Comparison of ENCODE assay signal across 8 cellular contexts in genomic region chr10:110304394-110304779, GRCh38. TPM values are rescaled to one million over a fixed set of nuclear protein-coding genes. Genes with fewer than 3 reads are reported as not detected.
DNase-seq lines count a peak whose midpoint lies in the region; ATAC-seq and TF ChIP-seq lines count a peak whose summit lies in the region.

No MANE protein-coding gene starts in this region.

- peak; percentile 49 for ATAC-seq in HG02642 (IDR thresholded peaks at IDR 0.05; ENCODE audit: poor library complexity, unreplicated experiment)

- TF ChIP-seq POLR2A in Peyer's patch (IDR thresholded peaks at IDR 0.05) = no peak

- no peaks in the 10 kb centered on the region for H3K9me3 Mint-ChIP-seq in T-helper 1 cell treated with Interleukin-12 subunit alpha and Interleukin-12 subunit beta and Interleukin-4 antibody, amounts not matched to agents 30 μg/mL and 1 μg/mL, for 36 hours
- H3K9me3 Mint-ChIP-seq in nephron = no peaks in the 10 kb centered on the region

- peaks cover 0 to 33% (median 0%) of the 10 kb centered on the region in 3 donors for H3K36me3 ChIP-seq in Peyer's patch

- peaks cover 0 to 32% (median 5%) of the 10 kb centered on the region in 4 donors for H3K4me1 ChIP-seq in Peyer's patch

- H3K4me3 ChIP-seq in Peyer's patch = peak overlapping the region; percentile 72 to 87 (median 76)
- peak overlapping the region; percentile 96 for H3K4me3 ChIP-seq in epithelial cell of esophagus (ENCODE audit: low read length)

- no peaks in the 10 kb centered on the region for H3K27me3 ChIP-seq in Peyer's patch

- peak overlapping the region; percentile 96 for H3K4me3 Mint-ChIP-seq in T-helper 1 cell treated with Interleukin-12 subunit alpha and Interleukin-12 subunit beta and Interleukin-4 antibody, amounts not matched to agents 30 μg/mL and 1 μg/mL, for 36 hours
- peak overlapping the region; percentile 93 to 97 (median 95) for H3K4me3 Mint-ChIP-seq in nephron

- peak in 3 of 6 experiments; percentile 15 to 18 (median 16) for TF ChIP-seq CTCF in Peyer's patch (IDR thresholded peaks at IDR 0.05)
- no peak for TF ChIP-seq CTCF in epithelial cell of esophagus (IDR thresholded peaks at IDR 0.05; ENCODE audit: insufficient read depth, low read depth, low read length, missing control alignments)
- no peak for TF ChIP-seq CTCF in nephron (IDR thresholded peaks at IDR 0.05; ENCODE audit: unreplicated experiment in 3 of 3)

- DNase-seq in T-helper 1 cell (no peak), Peyer's patch (no peak), epithelial cell of esophagus (ENCODE audit: low read depth) (peak; percentile 40), NCI-H1930 (lab: John Stamatoyannopoulos, UW) (no peak)
- no peak for DNase-seq in NK-92 treated with Interleukin-12 subunit alpha and Interleukin-12 subunit beta, amount 100 ng/mL, for 24 hours (lab: John Stamatoyannopoulos, UW)

- H3K27ac ChIP-seq in Peyer's patch = peak overlapping the region; percentile 88 to 96 (median 90)

- peaks cover 24% of the 10 kb centered on the region for H3K36me3 Mint-ChIP-seq in T-helper 1 cell treated with Interleukin-12 subunit alpha and Interleukin-12 subunit beta and Interleukin-4 antibody, amounts not matched to agents 30 μg/mL and 1 μg/mL, for 36 hours (ENCODE audit: low read depth)
- H3K36me3 Mint-ChIP-seq in nephron (ENCODE audit: low read depth) = peaks cover 35% of the 10 kb centered on the region

- H3K27me3 Mint-ChIP-seq in T-helper 1 cell treated with Interleukin-12 subunit alpha and Interleukin-12 subunit beta and Interleukin-4 antibody, amounts not matched to agents 30 μg/mL and 1 μg/mL, for 36 hours (ENCODE audit: low read depth) = no peaks in the 10 kb centered on the region
- no peaks in the 10 kb centered on the region for H3K27me3 Mint-ChIP-seq in nephron (ENCODE audit: low read depth)

- H3K9me3 ChIP-seq in Peyer's patch = no peaks in the 10 kb centered on the region

- H3K27ac Mint-ChIP-seq in T-helper 1 cell treated with Interleukin-12 subunit alpha and Interleukin-12 subunit beta and Interleukin-4 antibody, amounts not matched to agents 30 μg/mL and 1 μg/mL, for 36 hours = peak overlapping the region; percentile 97
- H3K27ac Mint-ChIP-seq in nephron = peak overlapping the region; percentile 96 to 100 (median 98)

- H3K4me1 Mint-ChIP-seq in T-helper 1 cell treated with Interleukin-12 subunit alpha and Interleukin-12 subunit beta and Interleukin-4 antibody, amounts not matched to agents 30 μg/mL and 1 μg/mL, for 36 hours (ENCODE audit: low read depth) = peaks cover 31% of the 10 kb centered on the region
- peaks cover 42% of the 10 kb centered on the region for H3K4me1 Mint-ChIP-seq in nephron

RNA-seq across cellular contexts. Expression of gene SMNDC1, which starts 0.3 kb away (rescaled TPM):
- total RNA-seq in Peyer's patch = 10 to 100 TPM; 10.5 to 40.4 (median 17.5) TPM
